ENCODE assay signal across 8 cellular contexts in the genomic region with DNA sequence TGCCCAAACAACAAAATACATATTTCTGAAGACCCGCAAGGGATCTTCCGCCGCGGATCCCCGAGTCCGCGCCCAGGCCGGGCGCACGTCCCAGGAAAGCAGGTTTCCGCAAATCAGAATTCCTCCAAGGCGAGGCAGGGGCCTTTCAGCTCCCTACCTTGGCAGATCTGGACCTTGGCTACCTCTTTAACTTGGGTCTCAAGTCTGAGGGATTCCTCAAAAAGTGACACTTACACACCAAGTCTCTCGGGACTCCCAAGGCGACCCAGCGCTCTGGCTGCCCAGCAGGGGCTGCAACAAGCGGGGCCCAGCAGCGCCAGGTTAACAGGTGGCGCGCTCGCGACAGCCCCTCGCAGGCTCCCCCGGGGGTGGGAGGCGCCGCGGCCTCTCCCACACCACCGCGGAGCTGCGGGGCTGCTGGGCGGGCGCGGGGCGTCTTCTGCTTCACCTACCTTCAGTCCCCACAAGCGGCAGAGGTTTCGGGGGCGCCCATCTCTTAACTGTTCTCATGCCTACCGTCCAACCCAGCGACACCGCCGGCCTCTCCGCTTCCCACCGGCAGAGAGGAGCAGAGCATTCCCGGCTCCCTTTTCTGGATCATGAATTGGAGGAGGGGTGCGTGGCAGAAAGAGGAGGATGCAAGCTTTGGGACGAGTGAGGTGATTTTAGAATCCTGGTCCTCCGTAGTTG. TPM values are rescaled to one million over a fixed set of nuclear protein-coding genes. Genes with fewer than 3 reads are reported as not detected.
DNase-seq lines count a peak whose midpoint lies in the region; ATAC-seq and TF ChIP-seq lines count a peak whose summit lies in the region.
"Had no signal": no experiment of that assay in that cellular context is flagged by ENCODE, and none has a peak within 500 bp of the region (broad histone marks: within the 10 kb centered on the region; RNA-seq: fewer than 3 reads in every experiment).

No MANE protein-coding gene starts in this region.

- H3K18ac ChIP-seq in trophoblast cell (ENCODE audit: low read length) = no peak overlapping the region

- no peak overlapping the region for H4K8ac ChIP-seq in trophoblast cell (ENCODE audit: low read depth, low read length)

- H3K4me3 ChIP-seq in HUES48 (ENCODE audit: low read depth, low read length) = peak overlapping the region; percentile 57
- H3K4me3 ChIP-seq in epithelial cell of proximal tubule (ENCODE audit: low read depth, low read length) = peak overlapping the region; percentile 69
- H3K4me3 ChIP-seq in trophoblast cell (ENCODE audit: low read depth, low read length) = no peak overlapping the region
- H3K4me3 ChIP-seq in thyroid gland (replicated peaks in 1 of 3) = no peak overlapping the region

- ATAC-seq in T-cell (replicated peaks in 1 of 4) = no peak

- no peaks in the 10 kb centered on the region for H3K9me3 ChIP-seq in HUES48 (ENCODE audit: control insufficient read depth, insufficient read depth, low read length)
- H3K9me3 ChIP-seq in trophoblast cell (ENCODE audit: insufficient read depth, low read depth, low read length) = peaks cover 4% of the 10 kb centered on the region
- no peaks in the 10 kb centered on the region for H3K9me3 ChIP-seq in thyroid gland

- no peak overlapping the region for H2AFZ ChIP-seq in trophoblast cell (ENCODE audit: insufficient read depth, low read length, poor library complexity)

- H3K27ac ChIP-seq in HUES48 (ENCODE audit: low read depth, low read length) = no peak overlapping the region
- H3K27ac ChIP-seq in trophoblast cell (ENCODE audit: low read depth, low read length) = no peak overlapping the region
- H3K27ac ChIP-seq in thyroid gland = no peak overlapping the region

- H3K79me1 ChIP-seq in trophoblast cell (ENCODE audit: low read length) = no peaks in the 10 kb centered on the region

- H3K9me3 Mint-ChIP-seq in T-cell = peaks cover 3 to 16% (median 10%) of the 10 kb centered on the region in 3 donors

- H3K36me3 ChIP-seq in HUES48 (ENCODE audit: control insufficient read depth, insufficient read depth, low read length) = no peaks in the 10 kb centered on the region
- H3K36me3 ChIP-seq in trophoblast cell (ENCODE audit: control insufficient read depth in 1 of 2, insufficient read depth in 2 of 2, low read length in 2 of 2) = no peaks in the 10 kb centered on the region
- H3K36me3 ChIP-seq in thyroid gland = no peaks in the 10 kb centered on the region

- no peak overlapping the region for H3K4ac ChIP-seq in trophoblast cell (ENCODE audit: low read depth, low read length)

- H2BK120ac ChIP-seq in trophoblast cell (ENCODE audit: insufficient read depth, low read length, poor library complexity) = no peak overlapping the region

- intact Hi-C loops in thyroid gland (cut with DNase I) = no loop called here

- no peak overlapping the region for H2BK5ac ChIP-seq in trophoblast cell (ENCODE audit: low read depth, low read length, poor library complexity)

- H3K4me3 Mint-ChIP-seq in T-cell = peak overlapping the region in 1 of 3 donors; percentile 54

- peaks cover 31 to 43% (median 35%) of the 10 kb centered on the region in 3 donors for H3K4me1 Mint-ChIP-seq in T-cell

- H3K27me3 Mint-ChIP-seq in T-cell = peaks cover 77 to 91% of the 10 kb centered on the region in 2 donors

- peak overlapping the region; percentile 65 for H3K4me2 ChIP-seq in trophoblast cell (ENCODE audit: low read length)

- peaks cover 16% of the 10 kb centered on the region for H3K36me3 Mint-ChIP-seq in T-cell

- peak; percentile 51 for DNase-seq in EL
- DNase-seq in epithelial cell of proximal tubule (ENCODE audit: low read depth) = no peak
- no peak for DNase-seq in trophoblast cell
- no peak for DNase-seq in thyroid gland
- no peak for DNase-seq in T-cell
- no peak for DNase-seq in SIG-M5 treated with dmso at 0.1 percent for 504 hours (lab: John Stamatoyannopoulos, UW; ENCODE audit: unreplicated experiment)
- DNase-seq: activated naive CD4-positive, alpha-beta T cell treated with Interleukin-2 at 50 U/mL for 16 hours had no signal

- TF ChIP-seq POLR2A in thyroid gland (IDR thresholded peaks at IDR 0.05) = no peak

- H2AK5ac ChIP-seq in trophoblast cell (ENCODE audit: low read length) = no peak overlapping the region

- no peak overlapping the region for H3K27ac Mint-ChIP-seq in T-cell

- no peak for TF ChIP-seq CTCF in epithelial cell of proximal tubule (conservative IDR thresholded peaks at IDR 0.05; ENCODE audit: low read depth, low read length)
- no peak for TF ChIP-seq CTCF in thyroid gland (IDR thresholded peaks at IDR 0.05)

- no peak overlapping the region for H2BK12ac ChIP-seq in trophoblast cell (ENCODE audit: low read length)

- no CpG with 5 or more reads among the region's 46 CpGs for WGBS in trophoblast cell (ENCODE audit: extremely low coverage, insufficient coverage, insufficient read length)
- WGBS in thyroid gland, 2 donors = 5 to 15% methylated on average over 13 to 44 of the region's 46 CpGs

- H4K12ac ChIP-seq in trophoblast cell (ENCODE audit: low read depth, low read length) = no peak overlapping the region

- H3K4me1 ChIP-seq in HUES48 (ENCODE audit: control insufficient read depth, insufficient read depth, low read length) (peaks cover 43% of the 10 kb centered on the region), trophoblast cell (ENCODE audit: control insufficient read depth in 1 of 2, insufficient read depth in 2 of 2, low read length in 2 of 2) (peaks cover 8% of the 10 kb centered on the region in 2 experiments), thyroid gland (peaks cover 3 to 24% of the 10 kb centered on the region in 2 donors)

- H3K9ac ChIP-seq in HUES48 (ENCODE audit: low read depth, low read length) (no peak overlapping the region), trophoblast cell (ENCODE audit: low read length) (no peak overlapping the region)

- H3K79me2 ChIP-seq in trophoblast cell (ENCODE audit: control insufficient read depth, insufficient read depth, low read length, poor library complexity) = no peaks in the 10 kb centered on the region

- POLR2A ChIA-PET in T-cell (lab: Charles Lee) = no interaction called here

- H3K23ac ChIP-seq in trophoblast cell (ENCODE audit: low read length) = no peak overlapping the region

- no peak overlapping the region for H4K91ac ChIP-seq in trophoblast cell (ENCODE audit: low read depth, low read length)

- CTCF ChIA-PET in T-cell (lab: Charles Lee) = no interaction called here

- H3K14ac ChIP-seq in trophoblast cell (ENCODE audit: low read length) = no peak overlapping the region

- H3K27me3 ChIP-seq in HUES48 (ENCODE audit: control insufficient read depth, insufficient read depth, low read length) = peaks cover 100% of the 10 kb centered on the region
- peaks cover 68% of the 10 kb centered on the region for H3K27me3 ChIP-seq in trophoblast cell (ENCODE audit: insufficient read depth, low read length)
- peaks cover 93% of the 10 kb centered on the region for H3K27me3 ChIP-seq in thyroid gland

RNA-seq across cellular contexts. Expression of a gene that starts 0.4 kb away (rescaled TPM):
- total RNA-seq in epithelial cell of proximal tubule (6.9 and 9.5 TPM in 2 replicates), thyroid gland (not detected), T-cell (not detected)
- polyA plus RNA-seq in trophoblast cell (2013) = not detected in 2 replicates

Comparison
In these comparisons a context has a peak if more than half of its experiments do, and no peak if none do; other contexts are left out.
1. H3K4me3 ChIP-seq: peak in HUES48 (single experiment) and epithelial cell of proximal tubule (single experiment); none in trophoblast cell (single experiment) and thyroid gland (0 of 3).